In genomic region chr1:117616967-117617366, GRCh38 we compare ENCODE assay signal across 1 cellular context.
TF ChIP-seq lines count a peak whose summit lies in the region.

No MANE protein-coding gene starts in this region.

TF ChIP-seq in K562, 482 proteins besides CTCF, POLR2A, EP300 and RAD21 (continues in another document):
- peak in 1 of 2 experiments; percentile 93; a peak in 2 of 4 replicates for TF ChIP-seq ARNT (IDR thresholded peaks at IDR 0.05)
- TF ChIP-seq SETDB1 (IDR thresholded peaks at IDR 0.05; ENCODE audit: low read length): no peak
- no peak for TF ChIP-seq DMBX1 (CRISPR knock-in tag; IDR thresholded peaks at IDR 0.05; ENCODE audit: borderline replicate concordance)
- TF ChIP-seq GTF2E2 (tag; IDR thresholded peaks at IDR 0.05): no peak
- TF ChIP-seq ZNF175 (CRISPR knock-in tag; IDR thresholded peaks at IDR 0.05; ENCODE audit: low read depth): no peak
- no peak for TF ChIP-seq ARID3A (IDR thresholded peaks at IDR 0.05; ENCODE audit: borderline replicate concordance, low read depth, low read length)
- TF ChIP-seq HBP1 (CRISPR knock-in tag; IDR thresholded peaks at IDR 0.05): no peak
- TF ChIP-seq ZNF668 (CRISPR knock-in tag; IDR thresholded peaks at IDR 0.05): no peak
- no peak for TF ChIP-seq NKRF (IDR thresholded peaks at IDR 0.05; ENCODE audit: borderline replicate concordance)
- no peak for TF ChIP-seq MLLT1 (IDR thresholded peaks at IDR 0.05)
- TF ChIP-seq TAL1 (IDR thresholded peaks at IDR 0.05): 0 out of 2 replicates have a peak, but pooled peaks have one; percentile 12
- TF ChIP-seq ZNF512 (tag; IDR thresholded peaks at IDR 0.05): no peak
- no peak for TF ChIP-seq ZC3H11A (IDR thresholded peaks at IDR 0.05; ENCODE audit: low read depth, low read length)
- no peak for TF ChIP-seq TCF7 (IDR thresholded peaks at IDR 0.05; ENCODE audit: borderline replicate concordance)
- no peak for TF ChIP-seq MEIS2 (IDR thresholded peaks at IDR 0.05; ENCODE audit: partially characterized antibody)
- TF ChIP-seq NR4A1 (CRISPR knock-in tag; IDR thresholded peaks at IDR 0.05): no peak
- TF ChIP-seq NR4A1 (tag; IDR thresholded peaks at IDR 0.05): no peak
- TF ChIP-seq SP1 (CRISPR knock-in tag; IDR thresholded peaks at IDR 0.05): no peak
- TF ChIP-seq FOSL1 (tag; conservative IDR thresholded peaks at IDR 0.05): no peak
- peak; percentile 53 for TF ChIP-seq ESRRA (IDR thresholded peaks at IDR 0.05; ENCODE audit: borderline replicate concordance, low read depth)
- peak; percentile 77 for TF ChIP-seq L3MBTL2 (IDR thresholded peaks at IDR 0.05)
- TF ChIP-seq GTF2F1 (IDR thresholded peaks at IDR 0.05; ENCODE audit: low read depth, low read length): no peak
- TF ChIP-seq ZNF398 (CRISPR knock-in tag; IDR thresholded peaks at IDR 0.05): no peak
- no peak for TF ChIP-seq ZEB2 (IDR thresholded peaks at IDR 0.05)
- TF ChIP-seq ZNF384 (IDR thresholded peaks at IDR 0.05; ENCODE audit: low read depth, low read length): peak; percentile 63
- no peak for TF ChIP-seq ZBTB12 (CRISPR knock-in tag; IDR thresholded peaks at IDR 0.05)
- no peak for TF ChIP-seq HMG20A (CRISPR knock-in tag; conservative IDR thresholded peaks at IDR 0.05)
- no peak for TF ChIP-seq NCOA4 (IDR thresholded peaks at IDR 0.05; ENCODE audit: partially characterized antibody)
- TF ChIP-seq TBP (optimal IDR thresholded peaks at IDR 0.05; ENCODE audit: low read depth, low read length): no peak
- TF ChIP-seq STAG1 (CRISPR knock-in tag; IDR thresholded peaks at IDR 0.05; ENCODE audit: borderline replicate concordance): no peak
- TF ChIP-seq E2F6 (IDR thresholded peaks at IDR 0.05; ENCODE audit: borderline replicate concordance in 1 of 2, extremely low read depth in 1 of 2, insufficient read depth in 1 of 2, insufficient read length in 1 of 2, low read depth in 1 of 2, low read length in 1 of 2, poor library complexity in 1 of 2, severe bottlenecking in 1 of 2): peak in 1 of 2 experiments; percentile 18
- peak; percentile 49; the same call in 1 of the 2 replicates for TF ChIP-seq DPF2 (IDR thresholded peaks at IDR 0.05)
- no peak for TF ChIP-seq BRF2 (IDR thresholded peaks at IDR 0.05; ENCODE audit: borderline replicate concordance, insufficient read depth, insufficient read length)
- no peak for TF ChIP-seq TAF9B (IDR thresholded peaks at IDR 0.05; ENCODE audit: partially characterized antibody)
- TF ChIP-seq ZNF263 (CRISPR knock-in tag; IDR thresholded peaks at IDR 0.05; ENCODE audit: borderline replicate concordance): no peak
- no peak for TF ChIP-seq NR1H2 (CRISPR knock-in tag; IDR thresholded peaks at IDR 0.05)
- TF ChIP-seq VEZF1 (CRISPR knock-in tag; IDR thresholded peaks at IDR 0.05): no peak
- peak; percentile 69; the same call in 1 of the 2 replicates for TF ChIP-seq HMBOX1 (IDR thresholded peaks at IDR 0.05)
- no peak for TF ChIP-seq HDGF (IDR thresholded peaks at IDR 0.05)
- TF ChIP-seq ZBTB1 (CRISPR knock-in tag; IDR thresholded peaks at IDR 0.05; ENCODE audit: borderline replicate concordance, low read depth): no peak
- no peak for TF ChIP-seq ZNF699 (CRISPR knock-in tag; IDR thresholded peaks at IDR 0.05; ENCODE audit: insufficient replicate concordance)
- TF ChIP-seq ETV6 (IDR thresholded peaks at IDR 0.05; ENCODE audit: borderline replicate concordance in 1 of 2, low read depth in 2 of 2, low read length in 1 of 2): no peak
- TF ChIP-seq ETV6 (CRISPR knock-in tag; IDR thresholded peaks at IDR 0.05; ENCODE audit: borderline replicate concordance): no peak
- TF ChIP-seq ZNF766 (CRISPR knock-in tag; conservative IDR thresholded peaks at IDR 0.05): no peak
- TF ChIP-seq TRIM25 (IDR thresholded peaks at IDR 0.05; ENCODE audit: borderline replicate concordance): no peak
